1 cellular context compared by ENCODE assay signal in genomic region chr14:105091335-105092123, GRCh38.
TF ChIP-seq lines count a peak whose summit lies in the region.

No MANE protein-coding gene starts in this region.

TF ChIP-seq in A549, 52 proteins besides CTCF, POLR2A, EP300 and RAD21 (continued from another document):
- no peak for TF ChIP-seq KDM1A (IDR thresholded peaks at IDR 0.05; ENCODE audit: low read depth)
- TF ChIP-seq FOSL2 (IDR thresholded peaks at IDR 0.05): no peak
- TF ChIP-seq FOSL2 (CRISPR knock-in tag; IDR thresholded peaks at IDR 0.05): peak; percentile 39; the same call in 1 of the 2 replicates
- TF ChIP-seq SREBF2 (IDR thresholded peaks at IDR 0.05): no peak
- no peak for TF ChIP-seq USF2 (IDR thresholded peaks at IDR 0.05)
- TF ChIP-seq HOXB5 (CRISPR knock-in tag; IDR thresholded peaks at IDR 0.05): no peak
- TF ChIP-seq NFE2L2 (conservative IDR thresholded peaks at IDR 0.05; ENCODE audit: low read length): no peak
- TF ChIP-seq MAFK (IDR thresholded peaks at IDR 0.05; ENCODE audit: partially characterized antibody): no peak
- no peak for TF ChIP-seq CBX8 (IDR thresholded peaks at IDR 0.05)
